Comparison of ENCODE assay signal across 27 cellular contexts in the genomic region with DNA sequence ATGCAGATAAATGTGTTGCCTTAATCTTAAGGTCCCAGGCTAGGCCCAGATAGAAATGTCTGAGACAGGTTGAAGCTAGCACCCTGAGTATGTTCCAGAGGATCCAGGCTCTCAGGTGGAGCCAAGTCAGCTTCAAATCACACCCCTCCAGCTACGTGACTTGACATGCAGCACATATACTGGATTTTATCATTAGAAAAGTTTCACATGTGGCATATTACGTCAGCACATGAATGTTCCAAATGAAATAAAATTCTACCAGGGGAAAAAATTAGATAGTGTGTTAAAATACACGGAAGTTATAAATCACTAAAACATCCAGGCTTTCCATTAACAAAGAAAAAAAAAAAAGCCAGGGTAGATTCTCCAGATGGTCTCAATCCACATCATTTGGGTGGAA.
"Had no signal": no experiment of that assay in that cellular context is flagged by ENCODE, and none has a peak within 500 bp of the region (broad histone marks: within the 10 kb centered on the region; RNA-seq: fewer than 3 reads in every experiment).

No MANE protein-coding gene starts in this region.

- H3K36me3 Mint-ChIP-seq: memory B cell; natural killer cell; stimulated activated naive B cell treated with anti-CD40 and anti-IgM and Interleukin-4, amounts not matched to agents 10 μg/mL and 1 μg/mL and 100 μg/mL, for 72 hours had no signal

- DNase-seq: colonic mucosa; effector CD8-positive, alpha-beta T cell; endodermal cell; glutamatergic neuron; heart right ventricle; hippocampal formation; kidney glomerular epithelial cell; left ventricle myocardium superior; natural killer cell; occipital lobe; pancreas; right lobe of liver; small intestine; stimulated activated CD4-positive, alpha-beta T cell treated with anti-CD3 and anti-CD28 coated beads, Interleukin-15, amount 100 ng/mL, for 24 hours; stimulated activated CD4-positive, alpha-beta T cell treated with anti-CD3 and anti-CD28 coated beads, Interleukin-2, amount 100 ng/mL, for 48 hours; stimulated activated naive B cell treated with anti-CD40 and anti-IgM and Interleukin-4, amounts not matched to agents 10 μg/mL and 1 μg/mL and 100 μg/mL, for 72 hours; transverse colon; upper lobe of right lung; uterus had no signal

- H3K9me3 ChIP-seq: colonic mucosa, esophagus muscularis mucosa, pancreas, right lobe of liver, transverse colon, upper lobe of right lung, uterus had no signal

- H3K4me1 ChIP-seq: colonic mucosa, esophagus muscularis mucosa, heart right ventricle, pancreas, right lobe of liver, transverse colon, upper lobe of right lung, uterus had no signal

- H3K4me1 Mint-ChIP-seq: endodermal cell; memory B cell; natural killer cell; stimulated activated naive B cell treated with anti-CD40 and anti-IgM and Interleukin-4, amounts not matched to agents 10 μg/mL and 1 μg/mL and 100 μg/mL, for 72 hours had no signal

- H3K4me3 ChIP-seq: colonic mucosa, esophagus muscularis mucosa, heart right ventricle, lung, pancreas, right lobe of liver, transverse colon, upper lobe of right lung, uterus had no signal

- H3K4me3 Mint-ChIP-seq: dendritic cell treated with granulocyte-macrophage colony-stimulating factor and Interleukin-4, amounts not matched to agents 40 ng/mL and 50 ng/mL, for 4 days; endodermal cell; memory B cell; natural killer cell; stimulated activated naive B cell treated with anti-CD40 and anti-IgM and Interleukin-4, amounts not matched to agents 10 μg/mL and 1 μg/mL and 100 μg/mL, for 72 hours; stimulated activated naive CD8-positive, alpha-beta T cell treated with anti-CD3 and anti-CD28 coated beads, Interleukin-15, Interleukin-2, amounts not matched to agents 100 ng/mL and 50 ng/mL, for 24 hours had no signal

- H3K27me3 ChIP-seq: colonic mucosa, esophagus muscularis mucosa, heart right ventricle, pancreas, right lobe of liver, transverse colon, upper lobe of right lung, uterus had no signal

- H3K9me3 Mint-ChIP-seq: dendritic cell treated with granulocyte-macrophage colony-stimulating factor and Interleukin-4, amounts not matched to agents 40 ng/mL and 50 ng/mL, for 4 days; endodermal cell; stimulated activated naive CD8-positive, alpha-beta T cell treated with anti-CD3 and anti-CD28 coated beads, Interleukin-15, Interleukin-2, amounts not matched to agents 100 ng/mL and 50 ng/mL, for 24 hours had no signal

- H3K27ac Mint-ChIP-seq: dendritic cell treated with granulocyte-macrophage colony-stimulating factor and Interleukin-4, amounts not matched to agents 40 ng/mL and 50 ng/mL, for 4 days; endodermal cell; memory B cell; natural killer cell; progenitor cell of endocrine pancreas; stimulated activated naive B cell treated with anti-CD40 and anti-IgM and Interleukin-4, amounts not matched to agents 10 μg/mL and 1 μg/mL and 100 μg/mL, for 72 hours; stimulated activated naive CD8-positive, alpha-beta T cell treated with anti-CD3 and anti-CD28 coated beads, Interleukin-15, Interleukin-2, amounts not matched to agents 100 ng/mL and 50 ng/mL, for 24 hours had no signal

- FAIRE-seq: islet of Langerhans, pancreas, small intestine had no signal

- H3K36me3 ChIP-seq: colonic mucosa, esophagus muscularis mucosa, heart right ventricle, pancreas, transverse colon, upper lobe of right lung, uterus had no signal

- H3K27ac ChIP-seq: colonic mucosa, epithelial cell of prostate, esophagus muscularis mucosa, heart right ventricle, pancreas, right lobe of liver, transverse colon, upper lobe of right lung, uterus had no signal

- H3K27me3 Mint-ChIP-seq: dendritic cell treated with granulocyte-macrophage colony-stimulating factor and Interleukin-4, amounts not matched to agents 40 ng/mL and 50 ng/mL, for 4 days; memory B cell; progenitor cell of endocrine pancreas; stimulated activated naive B cell treated with anti-CD40 and anti-IgM and Interleukin-4, amounts not matched to agents 10 μg/mL and 1 μg/mL and 100 μg/mL, for 72 hours; stimulated activated naive CD8-positive, alpha-beta T cell treated with anti-CD3 and anti-CD28 coated beads, Interleukin-15, Interleukin-2, amounts not matched to agents 100 ng/mL and 50 ng/mL, for 24 hours had no signal
